In genomic region chr4:38860788-38861424, GRCh38 we compare ENCODE assay signal across 8 cellular contexts. TPM values are rescaled to one million over a fixed set of nuclear protein-coding genes. Genes with fewer than 3 reads are reported as not detected.
A peak's percentile ranks its signal among the peaks of the same experiment; 100 is the strongest.
DNase-seq lines count a peak whose midpoint lies in the region; ATAC-seq and TF ChIP-seq lines count a peak whose summit lies in the region.

No MANE protein-coding gene starts in this region.

- no peaks in the 10 kb centered on the region for H3F3A ChIP-seq in OCI-LY1 (ENCODE audit: insufficient read depth, low read length)

- H3K9ac ChIP-seq in OCI-LY1 (ENCODE audit: low read length) = 0 out of 2 replicates have a peak overlapping the region, but pooled peaks have one; percentile 16

- peak; percentile 49 for ATAC-seq in HG02623 (IDR thresholded peaks at IDR 0.05; ENCODE audit: unreplicated experiment)
- ATAC-seq in HG03565 (IDR thresholded peaks at IDR 0.05; ENCODE audit: unreplicated experiment) = no peak

- peak; percentile 87 for TF ChIP-seq CTCF in OCI-LY1 (IDR thresholded peaks at IDR 0.05; ENCODE audit: low read length)

- no peaks in the 10 kb centered on the region; the same call in 1 of the 2 replicates for H3K79me2 ChIP-seq in OCI-LY1 (ENCODE audit: insufficient read depth, low read length)

- H3K27ac ChIP-seq in OCI-LY1 (ENCODE audit: low read depth, low read length, poor library complexity, severe bottlenecking) = no peak overlapping the region

- H3K36me3 ChIP-seq in OCI-LY1 (ENCODE audit: insufficient read depth, low read length) = no peaks in the 10 kb centered on the region

- no peaks in the 10 kb centered on the region for H3K9me3 ChIP-seq in OCI-LY1 (ENCODE audit: low read length)

- H4K20me1 ChIP-seq in OCI-LY1 (ENCODE audit: insufficient read depth, low read length) = no peaks in the 10 kb centered on the region

- no peak overlapping the region; the same call in 1 of the 2 replicates for H3K4me2 ChIP-seq in OCI-LY1 (ENCODE audit: low read length)

- no peaks in the 10 kb centered on the region for H3K9me2 ChIP-seq in OCI-LY1 (ENCODE audit: low read depth, low read length)

- H3K4me1 ChIP-seq in OCI-LY1 (ENCODE audit: insufficient read depth, low read length, severe bottlenecking) = peaks cover 39% of the 10 kb centered on the region

- no peak overlapping the region for H2AFZ ChIP-seq in OCI-LY1 (ENCODE audit: low read length)

- intact Hi-C loops in cardiac septum (cut with DNase I) = no loop called here

- no peaks in the 10 kb centered on the region for H3K27me3 ChIP-seq in OCI-LY1 (ENCODE audit: insufficient read depth, low read length)

- no peak overlapping the region for H3K4me3 ChIP-seq in OCI-LY1 (ENCODE audit: low read depth, low read length, poor library complexity, severe bottlenecking)

- DNase-seq in NCI-H1694 (lab: John Stamatoyannopoulos, UW) (peak; percentile 14), NCI-H1694 treated with DMSO at 0.1 percent for 48 hours (lab: John Stamatoyannopoulos, UW) (no peak), activated T-helper 1 cell treated with Interleukin-2 at 50 U/mL for 16 hours (ENCODE audit: low read depth) (peak; percentile 29), cardiac septum (ENCODE audit: low spot score) (peak; percentile 81)
- peak; percentile 66 for DNase-seq in stimulated activated CD4-positive, alpha-beta T cell treated with anti-CD3 and anti-CD28 coated beads, Interleukin-4, amount 100 ng/mL, for 24 hours

RNA-seq across cellular contexts. Expression of gene TLR6, which starts 4.3 kb away (rescaled TPM):
- 1.2 TPM for total RNA-seq in cardiac septum

RNA-seq across cellular contexts. Expression of gene FAM114A1, which starts 6.7 kb away (rescaled TPM):
- 26.1 TPM for total RNA-seq in cardiac septum

RNA-seq across cellular contexts. Expression of gene TLR1, which starts 56.3 kb away (rescaled TPM):
- total RNA-seq in cardiac septum = 4.9 TPM
